ENCODE assay signal across 8 cellular contexts in genomic region chr5:65722575-65723424, GRCh38. TPM values are rescaled to one million over a fixed set of nuclear protein-coding genes. Genes with fewer than 3 reads are reported as not detected.
DNase-seq lines count a peak whose midpoint lies in the region; ATAC-seq and TF ChIP-seq lines count a peak whose summit lies in the region.

No MANE protein-coding gene starts in this region.

- no peaks in the 10 kb centered on the region for H3K36me3 ChIP-seq in colonic mucosa

- no peak for ATAC-seq in stimulated activated memory B cell treated with anti-CD40 and anti-IgM and Interleukin-4, amounts not matched to agents 10 μg/mL and 1 μg/mL and 100 μg/mL, for 72 hours

- H3K4me1 Mint-ChIP-seq in activated CD4-positive, alpha-beta T cell treated with anti-CD3 and anti-CD28 coated beads, Interleukin-2, amount 10 ng/mL, durations not matched to agents 24 days and 14 days = peaks cover 31% of the 10 kb centered on the region
- H3K4me1 Mint-ChIP-seq in stimulated activated memory B cell treated with anti-CD40 and anti-IgM and Interleukin-4, amounts not matched to agents 10 μg/mL and 1 μg/mL and 100 μg/mL, for 72 hours = peaks cover 24% of the 10 kb centered on the region

- H3K27ac ChIP-seq in colonic mucosa = peak overlapping the region; percentile 74

- peak; percentile 65 for DNase-seq in activated CD4-positive, alpha-beta T cell treated with anti-CD3 and anti-CD28 coated beads, Interleukin-2, amount 10 ng/mL, durations not matched to agents 24 days and 14 days
- DNase-seq in activated CD4-positive, alpha-beta T cell treated with anti-CD3 and anti-CD28 coated beads, Interleukin-2, amount 50 U/mL, for 1 hour = no peak
- peak; percentile 51 for DNase-seq in HuH-7 (ENCODE audit: low spot score)
- peak; percentile 49 to 52 for DNase-seq in SHP77 (lab: John Stamatoyannopoulos, UW)
- peak; percentile 33 for DNase-seq in colonic mucosa
- peak; percentile 65 for DNase-seq in kidney tubule cell (ENCODE audit: low spot score)
- DNase-seq in activated gamma-delta T cell (lab: John Stamatoyannopoulos, UW) = no peak

- intact Hi-C loops in activated CD4-positive, alpha-beta T cell treated with anti-CD3 and anti-CD28 coated beads, Interleukin-2, amount 10 ng/mL, durations not matched to agents 24 days and 14 days (cut with micrococcal nuclease) = loop anchor here (2.0 to 5.0 kb wide), 3 partner anchors 85 to 202 kb away; partner anchors contain the start of genes CENPK and PPWD1
- intact Hi-C loops in colonic mucosa (cut with DNase I) = loop anchor here (10.0 kb wide), 1 partner anchor 422 kb away; the partner anchor contains the start of gene SREK1

- peak overlapping the region; percentile 95 for H3K4me3 Mint-ChIP-seq in activated CD4-positive, alpha-beta T cell treated with anti-CD3 and anti-CD28 coated beads, Interleukin-2, amount 10 ng/mL, durations not matched to agents 24 days and 14 days
- peak overlapping the region; percentile 97 for H3K4me3 Mint-ChIP-seq in stimulated activated memory B cell treated with anti-CD40 and anti-IgM and Interleukin-4, amounts not matched to agents 10 μg/mL and 1 μg/mL and 100 μg/mL, for 72 hours

- H3K9me3 Mint-ChIP-seq in activated CD4-positive, alpha-beta T cell treated with anti-CD3 and anti-CD28 coated beads, Interleukin-2, amount 10 ng/mL, durations not matched to agents 24 days and 14 days = no peaks in the 10 kb centered on the region
- H3K9me3 Mint-ChIP-seq in stimulated activated memory B cell treated with anti-CD40 and anti-IgM and Interleukin-4, amounts not matched to agents 10 μg/mL and 1 μg/mL and 100 μg/mL, for 72 hours = no peaks in the 10 kb centered on the region

- H3K9ac ChIP-seq in colonic mucosa (ENCODE audit: low read depth in 2 of 2, low read length in 2 of 2) = peak overlapping the region; percentile 78 to 87

- no peaks in the 10 kb centered on the region for H3K27me3 ChIP-seq in colonic mucosa

- H3K27me3 Mint-ChIP-seq in activated CD4-positive, alpha-beta T cell treated with anti-CD3 and anti-CD28 coated beads, Interleukin-2, amount 10 ng/mL, durations not matched to agents 24 days and 14 days = no peaks in the 10 kb centered on the region
- no peaks in the 10 kb centered on the region for H3K27me3 Mint-ChIP-seq in stimulated activated memory B cell treated with anti-CD40 and anti-IgM and Interleukin-4, amounts not matched to agents 10 μg/mL and 1 μg/mL and 100 μg/mL, for 72 hours

- peak overlapping the region; percentile 99 for H3K4me3 ChIP-seq in colonic mucosa

- TF ChIP-seq CTCF in colonic mucosa (IDR thresholded peaks at IDR 0.05) = no peak

- no peaks in the 10 kb centered on the region for H3K4me1 ChIP-seq in colonic mucosa

- H3K9me3 ChIP-seq in colonic mucosa = no peaks in the 10 kb centered on the region

- peak overlapping the region; percentile 96 for H3K27ac Mint-ChIP-seq in activated CD4-positive, alpha-beta T cell treated with anti-CD3 and anti-CD28 coated beads, Interleukin-2, amount 10 ng/mL, durations not matched to agents 24 days and 14 days
- H3K27ac Mint-ChIP-seq in stimulated activated memory B cell treated with anti-CD40 and anti-IgM and Interleukin-4, amounts not matched to agents 10 μg/mL and 1 μg/mL and 100 μg/mL, for 72 hours = peak overlapping the region; percentile 95

- H3K36me3 Mint-ChIP-seq in activated CD4-positive, alpha-beta T cell treated with anti-CD3 and anti-CD28 coated beads, Interleukin-2, amount 10 ng/mL, durations not matched to agents 24 days and 14 days (ENCODE audit: low read depth) = peaks cover 13% of the 10 kb centered on the region
- peaks cover 4% of the 10 kb centered on the region for H3K36me3 Mint-ChIP-seq in stimulated activated memory B cell treated with anti-CD40 and anti-IgM and Interleukin-4, amounts not matched to agents 10 μg/mL and 1 μg/mL and 100 μg/mL, for 72 hours

RNA-seq across cellular contexts. Expression of gene NLN, which starts 0.8 kb away (rescaled TPM):
- 28.0 and 30.7 TPM in 2 replicates for total RNA-seq in activated CD4-positive, alpha-beta T cell treated with anti-CD3 and anti-CD28 coated beads, Interleukin-2, amount 10 ng/mL, durations not matched to agents 24 days and 14 days
- total RNA-seq in colonic mucosa = 10 to 100 TPM; 13.7 to 24.6 TPM

RNA-seq across cellular contexts. Expression of gene SGTB, which starts 0.9 kb away (rescaled TPM):
- 10.0 and 10.3 TPM in 2 replicates for total RNA-seq in activated CD4-positive, alpha-beta T cell treated with anti-CD3 and anti-CD28 coated beads, Interleukin-2, amount 10 ng/mL, durations not matched to agents 24 days and 14 days
- 1 to 10 TPM; 3.7 to 4.4 TPM for total RNA-seq in colonic mucosa

Comparison
In these comparisons a context has a peak if more than half of its experiments do, and no peak if none do; other contexts are left out.
1. DNase-seq: peak in activated CD4-positive, alpha-beta T cell treated with anti-CD3 and anti-CD28 coated beads, Interleukin-2, amount 10 ng/mL, durations not matched to agents 24 days and 14 days (single experiment), HuH-7 (single experiment), SHP77 (2 of 2), colonic mucosa (single experiment) and kidney tubule cell (single experiment); none in activated CD4-positive, alpha-beta T cell treated with anti-CD3 and anti-CD28 coated beads, Interleukin-2, amount 50 U/mL, for 1 hour (single experiment) and activated gamma-delta T cell (single experiment).